ENCODE assay signal across 9 cellular contexts in the genomic region with DNA sequence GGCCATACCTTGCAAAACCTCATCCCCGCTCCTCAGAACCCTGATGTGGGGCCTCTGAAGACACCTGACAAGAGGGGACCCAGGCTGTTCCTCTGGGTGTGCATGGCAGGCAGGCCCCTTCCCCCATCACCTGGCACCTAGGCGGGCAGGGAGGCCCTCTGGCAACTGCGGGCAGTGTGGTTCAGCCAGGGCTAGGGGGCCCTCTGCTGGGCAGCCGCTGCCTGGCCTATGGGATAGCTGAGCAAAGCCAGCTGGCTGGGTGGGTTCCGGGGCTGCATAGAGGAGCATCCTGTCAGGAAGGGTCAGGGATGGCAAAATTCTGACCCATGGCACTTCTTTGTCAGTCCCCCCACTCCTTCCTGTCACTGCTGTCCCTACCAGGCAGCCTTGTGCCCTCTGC.
DNase-seq lines count a peak whose midpoint lies in the region; ATAC-seq and TF ChIP-seq lines count a peak whose summit lies in the region.
"Had no signal": no experiment of that assay in that cellular context is flagged by ENCODE, and none has a peak within 500 bp of the region (broad histone marks: within the 10 kb centered on the region; RNA-seq: fewer than 3 reads in every experiment).

No MANE protein-coding gene starts in this region.

- peak; percentile 40 for TF ChIP-seq CTCF in GM13977 (IDR thresholded peaks at IDR 0.05; ENCODE audit: extremely low read depth, insufficient read depth, missing control alignments)
- peak; percentile 86 for TF ChIP-seq CTCF in VCaP (conservative IDR thresholded peaks at IDR 0.05)
- peak in 3 of 4 donors; percentile 13 to 70 (median 37) for TF ChIP-seq CTCF in right lobe of liver (IDR thresholded peaks at IDR 0.05)

- no CpG with 5 or more reads among the region's 5 CpGs for WGBS in right lobe of liver (ENCODE audit: insufficient coverage, low coverage, low lambda C conversion rate, missing lambda C conversion rate)

- H3K36me3 ChIP-seq in right lobe of liver: no peaks in the 10 kb centered on the region

- H3K27ac ChIP-seq in VCaP: no peak overlapping the region
- no peak overlapping the region for H3K27ac ChIP-seq in right lobe of liver

- no peaks in the 10 kb centered on the region for H3K9me3 ChIP-seq in right lobe of liver

- ATAC-seq in right lobe of liver (peak in 3 of 4 donors; percentile 29 to 77 (median 33)), GM21737 (IDR thresholded peaks at IDR 0.05; ENCODE audit: unreplicated experiment) (no peak)

- peak; percentile 19 for DNase-seq in DMS 273 (lab: John Stamatoyannopoulos, UW; ENCODE audit: unreplicated experiment)
- no peak for DNase-seq in DMS 273 treated with DMSO at 0.1 percent for 48 hours (lab: John Stamatoyannopoulos, UW)
- no peak for DNase-seq in GM13977 (ENCODE audit: low spot score)
- DNase-seq in right lobe of liver: peak in 1 of 3 donors; percentile 67
- no peak for DNase-seq in H4 (ENCODE audit: low spot score)
- no peak for DNase-seq in 8988T
- DNase-seq: OCI-M1 had no signal

- in situ Hi-C loops in GM13977 (cut with MboI; ENCODE audit: low pct_unique_long_range_greater_than_20kb, low sequenced_read_pairs, unreplicated experiment): no loop called here

- no peaks in the 10 kb centered on the region for H3K27me3 ChIP-seq in right lobe of liver

- H3K4me3 ChIP-seq in right lobe of liver: no peak overlapping the region

- peaks cover 0 to 10% (median 0%) of the 10 kb centered on the region in 4 donors for H3K4me1 ChIP-seq in right lobe of liver

- intact Hi-C loops in right lobe of liver (cut with DNase I): no loop called here

- no peak for TF ChIP-seq POLR2A in right lobe of liver (IDR thresholded peaks at IDR 0.05)
